In the genomic region with DNA sequence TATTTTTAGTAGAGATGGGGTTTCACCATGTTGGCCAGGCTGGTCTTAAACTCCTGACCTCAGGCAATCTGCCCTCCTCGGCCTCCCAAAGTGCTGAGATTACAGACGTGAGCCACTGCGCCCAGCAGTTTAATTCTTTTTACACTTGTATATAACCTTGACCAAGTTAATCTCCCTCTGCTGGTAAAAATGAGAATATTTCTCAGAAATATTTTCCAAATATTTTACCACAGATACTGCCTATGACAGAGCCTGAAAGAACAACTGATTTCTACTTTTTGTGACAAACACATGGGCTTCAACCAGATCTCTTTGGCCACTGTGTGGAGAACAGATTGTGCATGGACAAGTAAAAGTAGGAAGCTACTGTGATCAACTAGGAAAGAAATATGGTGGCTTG, we compare ENCODE assay signal across 9 cellular contexts. TPM values are rescaled to one million over a fixed set of nuclear protein-coding genes. Genes with fewer than 3 reads are reported as not detected.
A peak's percentile ranks its signal among the peaks of the same experiment; 100 is the strongest.
DNase-seq lines count a peak whose midpoint lies in the region; ATAC-seq and TF ChIP-seq lines count a peak whose summit lies in the region.
"Had no signal": no experiment of that assay in that cellular context is flagged by ENCODE, and none has a peak within 500 bp of the region (broad histone marks: within the 10 kb centered on the region; RNA-seq: fewer than 3 reads in every experiment).

No MANE protein-coding gene starts in this region.

- H2AFZ ChIP-seq in neural progenitor cell (replicated peaks) = no peak overlapping the region

- H3K27ac ChIP-seq in neural progenitor cell (no peak overlapping the region), substantia nigra (ENCODE audit: low read depth, low read length, poor library complexity, severe bottlenecking) (no peak overlapping the region)

- H3K4me1 Mint-ChIP-seq in neural progenitor cell = peaks cover 35% of the 10 kb centered on the region

- no peak overlapping the region for H3K4me3 ChIP-seq in neural progenitor cell

- H3K36me3 Mint-ChIP-seq in neural progenitor cell = peaks cover 39% of the 10 kb centered on the region

- no peak overlapping the region for H3K9ac ChIP-seq in neural progenitor cell

- no peak overlapping the region for H3K4me3 Mint-ChIP-seq in neural progenitor cell

- H3K9me3 Mint-ChIP-seq in neural progenitor cell = peaks cover 21% of the 10 kb centered on the region

- H3K4me1 ChIP-seq in neural progenitor cell = peaks cover 17% of the 10 kb centered on the region

- DNase-seq in EH (ENCODE audit: low read depth) = peak; percentile 40
- DNase-seq in MV-4-11 (lab: John Stamatoyannopoulos, UW) = peak; percentile 33
- peak; percentile 45 for DNase-seq in dedifferentiated amniotic fluid mesenchymal stem cell (ENCODE audit: extremely low spot score)
- DNase-seq in neural progenitor cell (ENCODE audit: low spot score) = no peak
- no peak for DNase-seq in substantia nigra (lab: John Stamatoyannopoulos, UW)
- DNase-seq in activated CD4-positive, alpha-beta T cell treated with anti-CD3 and anti-CD28 coated beads for 4 hours = no peak
- DNase-seq: NCI-H2029 had no signal

- H3F3A ChIP-seq in neural progenitor cell (ENCODE audit: low read depth) = peaks cover 16% of the 10 kb centered on the region

- H4K20me1 ChIP-seq in neural progenitor cell (ENCODE audit: low read depth) = no peaks in the 10 kb centered on the region

- ATAC-seq in HG02973 (IDR thresholded peaks at IDR 0.05; ENCODE audit: unreplicated experiment) (no peak), GM21786 (IDR thresholded peaks at IDR 0.05; ENCODE audit: unreplicated experiment) (no peak)

- no peak overlapping the region for H3K4me2 ChIP-seq in neural progenitor cell

- no peaks in the 10 kb centered on the region for H3K36me3 ChIP-seq in neural progenitor cell

- peaks cover 3% of the 10 kb centered on the region for H3K9me3 ChIP-seq in neural progenitor cell (ENCODE audit: low read depth)

- peaks cover 6% of the 10 kb centered on the region for H3K27me3 Mint-ChIP-seq in neural progenitor cell (ENCODE audit: insufficient read depth, low read depth)

- peaks cover 27% of the 10 kb centered on the region for H3K79me2 ChIP-seq in neural progenitor cell (ENCODE audit: low read depth)

- peak; percentile 16 for TF ChIP-seq CTCF in neural progenitor cell (IDR thresholded peaks at IDR 0.05)

- H3K27me3 ChIP-seq in neural progenitor cell = no peaks in the 10 kb centered on the region

- no peak overlapping the region for H3K27ac Mint-ChIP-seq in neural progenitor cell

RNA-seq across cellular contexts. Expression of gene NHSL1, which starts 21.2 kb away (rescaled TPM):
- 7.7 and 12.1 TPM in 2 replicates for total RNA-seq in neural progenitor cell (ENCODE audit: low replicate concordance)

Comparison
In these comparisons a context has a peak if more than half of its experiments do, and no peak if none do; other contexts are left out.
1. DNase-seq: peak in EH (single experiment), MV-4-11 (single experiment) and dedifferentiated amniotic fluid mesenchymal stem cell (single experiment); none in neural progenitor cell (single experiment), substantia nigra (0 of 49) and activated CD4-positive, alpha-beta T cell treated with anti-CD3 and anti-CD28 coated beads for 4 hours (0 of 2).